1 cellular context compared by ENCODE assay signal in the genomic region with DNA sequence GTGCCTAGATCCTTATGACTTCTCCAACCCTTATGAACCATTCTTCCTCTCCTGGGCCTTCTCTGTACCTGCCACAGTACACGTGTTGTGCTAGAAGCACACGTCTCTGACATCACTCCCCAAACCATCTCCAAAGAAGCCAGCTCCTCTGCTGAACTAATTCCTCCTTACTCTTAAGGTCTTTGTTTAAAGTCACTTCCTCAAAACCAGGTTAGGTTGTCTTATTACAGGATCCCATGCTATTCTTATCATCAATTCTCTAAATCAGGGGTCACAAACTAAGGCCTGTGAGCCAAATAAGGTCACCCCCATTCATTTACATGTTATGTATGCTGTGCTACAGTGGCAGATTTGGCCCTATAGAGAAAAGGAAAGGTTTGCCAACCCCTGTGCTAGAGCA.
TF ChIP-seq lines count a peak whose summit lies in the region.

No MANE protein-coding gene starts in this region.

TF ChIP-seq in IMR-90, 13 proteins besides CTCF, POLR2A, EP300 and RAD21:
- TF ChIP-seq NFE2L2 (IDR thresholded peaks at IDR 0.05; ENCODE audit: low read depth, low read length): no peak
- no peak for TF ChIP-seq CHD1 (IDR thresholded peaks at IDR 0.05; ENCODE audit: low read depth, low read length)
- no peak for TF ChIP-seq BHLHE40 (IDR thresholded peaks at IDR 0.05; ENCODE audit: low read depth, low read length)
- TF ChIP-seq, protein P1, sequence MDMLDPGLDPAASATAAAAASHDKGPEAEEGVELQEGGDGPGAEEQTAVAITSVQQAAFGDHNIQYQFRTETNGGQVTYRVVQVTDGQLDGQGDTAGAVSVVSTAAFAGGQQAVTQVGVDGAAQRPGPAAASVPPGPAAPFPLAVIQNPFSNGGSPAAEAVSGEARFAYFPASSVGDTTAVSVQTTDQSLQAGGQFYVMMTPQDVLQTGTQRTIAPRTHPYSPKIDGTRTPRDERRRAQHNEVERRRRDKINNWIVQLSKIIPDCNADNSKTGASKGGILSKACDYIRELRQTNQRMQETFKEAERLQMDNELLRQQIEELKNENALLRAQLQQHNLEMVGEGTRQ (IDR thresholded peaks at IDR 0.05; ENCODE audit: low read depth, low read length): no peak
- no peak for TF ChIP-seq MAZ (IDR thresholded peaks at IDR 0.05; ENCODE audit: borderline replicate concordance, low read depth, low read length)
- TF ChIP-seq, protein P2, sequence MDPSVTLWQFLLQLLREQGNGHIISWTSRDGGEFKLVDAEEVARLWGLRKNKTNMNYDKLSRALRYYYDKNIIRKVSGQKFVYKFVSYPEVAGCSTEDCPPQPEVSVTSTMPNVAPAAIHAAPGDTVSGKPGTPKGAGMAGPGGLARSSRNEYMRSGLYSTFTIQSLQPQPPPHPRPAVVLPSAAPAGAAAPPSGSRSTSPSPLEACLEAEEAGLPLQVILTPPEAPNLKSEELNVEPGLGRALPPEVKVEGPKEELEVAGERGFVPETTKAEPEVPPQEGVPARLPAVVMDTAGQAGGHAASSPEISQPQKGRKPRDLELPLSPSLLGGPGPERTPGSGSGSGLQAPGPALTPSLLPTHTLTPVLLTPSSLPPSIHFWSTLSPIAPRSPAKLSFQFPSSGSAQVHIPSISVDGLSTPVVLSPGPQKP (IDR thresholded peaks at IDR 0.05; ENCODE audit: borderline replicate concordance, low read depth, low read length): no peak
- TF ChIP-seq MAFK (IDR thresholded peaks at IDR 0.05; ENCODE audit: low read depth, low read length): no peak
- TF ChIP-seq RFX5 (IDR thresholded peaks at IDR 0.05; ENCODE audit: low read depth, low read length): no peak
- no peak for TF ChIP-seq CEBPB (IDR thresholded peaks at IDR 0.05; ENCODE audit: low read depth, low read length)
- no peak for TF ChIP-seq MXI1 (IDR thresholded peaks at IDR 0.05; ENCODE audit: borderline replicate concordance, low read depth, low read length)
- TF ChIP-seq FOS (IDR thresholded peaks at IDR 0.05; ENCODE audit: low read depth, low read length): no peak
- no peak for TF ChIP-seq SMC3 (IDR thresholded peaks at IDR 0.05; ENCODE audit: low read depth, low read length)
- TF ChIP-seq RCOR1 (IDR thresholded peaks at IDR 0.05; ENCODE audit: insufficient replicate concordance, low read length): no peak
